8 cellular contexts compared by ENCODE assay signal in genomic region chr20:18628330-18628941, GRCh38. TPM values are rescaled to one million over a fixed set of nuclear protein-coding genes. Genes with fewer than 3 reads are reported as not detected.
DNase-seq lines count a peak whose midpoint lies in the region; ATAC-seq and TF ChIP-seq lines count a peak whose summit lies in the region.

No MANE protein-coding gene starts in this region.

- H3K27me3 ChIP-seq in spleen (replicated peaks in 1 of 7): no peaks in the 10 kb centered on the region

- H3K4me3 ChIP-seq in spleen: no peak overlapping the region

- TF ChIP-seq POLR2A in spleen (IDR thresholded peaks at IDR 0.05): no peak

- no peaks in the 10 kb centered on the region for H3K4me1 ChIP-seq in spleen

- intact Hi-C loops in spleen (cut with DNase I; ENCODE audit: low total_unique reads): no loop called here

- peaks cover 0 to 49% (median 3%) of the 10 kb centered on the region in 6 donors for H3K36me3 ChIP-seq in spleen

- H3K9me3 ChIP-seq in spleen: no peaks in the 10 kb centered on the region

- ATAC-seq in esophagus mucosa (peak; percentile 62), GM21423 (IDR thresholded peaks at IDR 0.05; ENCODE audit: unreplicated experiment) (no peak)

- no peak overlapping the region for H3K27ac ChIP-seq in spleen

- TF ChIP-seq CTCF in spleen (IDR thresholded peaks at IDR 0.05 in 8 of 11, conservative IDR thresholded peaks at IDR 0.05 in 3 of 11): peak in 9 of 11 experiments; percentile 10 to 52 (median 34)

- peak; percentile 7 to 18 for DNase-seq in activated CD4-positive, alpha-beta T cell treated with anti-CD3 and anti-CD28 coated beads, Interleukin-2, amount 50 U/mL, for 48 hours
- DNase-seq in activated CD4-positive, alpha-beta T cell treated with anti-CD3 and anti-CD28 coated beads for 4 hours: no peak
- DNase-seq in NCI-H2171 (lab: John Stamatoyannopoulos, UW) (peak; percentile 50), spleen (no peak), LoVo (ENCODE audit: low spot score) (no peak), SKM-1 treated with dmso at 0.1 percent for 144 hours (lab: John Stamatoyannopoulos, UW; ENCODE audit: unreplicated experiment) (no peak)

- WGBS in spleen, 5 donors: 89 to 94% (median 92%) methylated on average over 12 of the region's 12 CpGs

RNA-seq across cellular contexts. Expression of gene DTD1, which starts 40.6 kb away (rescaled TPM):
- total RNA-seq in esophagus mucosa (36.1 TPM), spleen (10 to 100 TPM; 18.3 to 29.7 (median 24.6) TPM)
- 10 to 100 TPM; 17.4 to 22.8 (median 21.8) TPM for polyA plus RNA-seq in spleen

Comparison
In these comparisons a context has a peak if more than half of its experiments do, and no peak if none do; other contexts are left out.
1. DNase-seq: peak in activated CD4-positive, alpha-beta T cell treated with anti-CD3 and anti-CD28 coated beads, Interleukin-2, amount 50 U/mL, for 48 hours (2 of 2) and NCI-H2171 (single experiment); none in activated CD4-positive, alpha-beta T cell treated with anti-CD3 and anti-CD28 coated beads for 4 hours (0 of 2), spleen (single experiment), LoVo (single experiment) and SKM-1 treated with dmso at 0.1 percent for 144 hours (single experiment).